ENCODE assay signal across 9 cellular contexts in the genomic region with DNA sequence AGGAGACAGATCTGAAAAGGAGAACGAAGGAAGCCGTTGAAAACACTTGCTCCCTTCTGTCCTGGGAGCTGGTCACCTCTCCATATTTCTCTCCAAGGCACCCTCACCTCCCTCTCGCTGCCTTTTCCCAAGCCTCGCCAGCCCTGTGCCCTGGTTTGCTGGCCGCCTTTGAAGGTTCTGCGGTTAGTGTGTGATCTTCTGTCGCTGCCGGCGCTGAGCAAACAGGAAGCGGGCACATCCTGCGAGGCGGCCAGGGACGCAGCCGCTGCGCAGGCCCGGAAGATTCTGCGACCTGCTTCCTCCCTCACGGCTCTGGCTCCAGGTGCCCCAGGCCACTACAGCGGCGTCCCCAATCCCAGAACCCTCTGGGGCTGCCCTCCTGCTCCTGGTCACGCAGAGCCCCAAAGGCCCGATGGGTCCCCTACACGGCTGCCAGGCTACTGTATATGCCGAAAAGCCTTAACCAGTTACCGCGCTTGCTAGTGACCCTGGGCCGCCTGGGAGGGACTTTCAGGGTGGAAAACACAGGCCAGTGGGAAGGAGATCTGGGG. TPM values are rescaled to one million over a fixed set of nuclear protein-coding genes. Genes with fewer than 3 reads are reported as not detected.
DNase-seq lines count a peak whose midpoint lies in the region; ATAC-seq, FAIRE-seq and TF ChIP-seq lines count a peak whose summit lies in the region.
"Had no signal": no experiment of that assay in that cellular context is flagged by ENCODE, and none has a peak within 500 bp of the region (broad histone marks: within the 10 kb centered on the region; RNA-seq: fewer than 3 reads in every experiment).

No MANE protein-coding gene starts in this region.

- H3K36me3 Mint-ChIP-seq in activated naive CD4-positive, alpha-beta T cell treated with anti-CD3 and anti-CD28 coated beads for 36 hours (ENCODE audit: low read depth): peaks cover 17% of the 10 kb centered on the region

- H3K27me3 Mint-ChIP-seq in activated naive CD4-positive, alpha-beta T cell treated with anti-CD3 and anti-CD28 coated beads for 36 hours (ENCODE audit: low read depth): no peaks in the 10 kb centered on the region

- H3K27ac Mint-ChIP-seq in activated naive CD4-positive, alpha-beta T cell treated with anti-CD3 and anti-CD28 coated beads for 36 hours: peak overlapping the region; percentile 97

- no peaks in the 10 kb centered on the region for H3K9me3 Mint-ChIP-seq in activated naive CD4-positive, alpha-beta T cell treated with anti-CD3 and anti-CD28 coated beads for 36 hours

- no peaks in the 10 kb centered on the region for H3K36me3 ChIP-seq in tibial artery
- H3K36me3 ChIP-seq: cardiac muscle cell had no signal

- no peaks in the 10 kb centered on the region for H3K9me3 ChIP-seq in mononuclear cell (ENCODE audit: low read depth, low read length)
- H3K9me3 ChIP-seq in tibial artery: no peaks in the 10 kb centered on the region

- DNase-seq in DMS53 treated with DMSO at 0.1 percent for 48 hours (lab: John Stamatoyannopoulos, UW; ENCODE audit: unreplicated experiment): peak; percentile 66
- DNase-seq in RPMI8226: peak; percentile 83
- DNase-seq in activated naive CD4-positive, alpha-beta T cell treated with anti-CD3 and anti-CD28 coated beads for 36 hours: peak; percentile 83
- peak; percentile 32 to 68 for DNase-seq in tibial artery
- DNase-seq in HTR-8/SVneo (ENCODE audit: insufficient read length, low spot score): no peak

- no peaks in the 10 kb centered on the region for H3K27me3 ChIP-seq in mononuclear cell (ENCODE audit: insufficient read depth, low read length)
- no peaks in the 10 kb centered on the region for H3K27me3 ChIP-seq in tibial artery
- H3K27me3 ChIP-seq: cardiac muscle cell had no signal

- H3K4me1 ChIP-seq in mononuclear cell (ENCODE audit: insufficient read depth, low read length) (peaks cover 79% of the 10 kb centered on the region), tibial artery (no peaks in the 10 kb centered on the region)

- CTCF ChIA-PET in activated naive CD4-positive, alpha-beta T cell treated with anti-CD3 and anti-CD28 coated beads for 36 hours (lab: Charles Lee): interaction anchor here (1.0 to 1.8 kb wide), 3 partner anchors 10 to 21 kb away, joined by 3 to 6 read pairs (median 3); no protein-coding TSS in a partner anchor

- no peak for FAIRE-seq in HTR-8/SVneo (lab: Jason Lieb, UNC)

- peaks cover 48% of the 10 kb centered on the region for H3K4me1 Mint-ChIP-seq in activated naive CD4-positive, alpha-beta T cell treated with anti-CD3 and anti-CD28 coated beads for 36 hours (ENCODE audit: low read depth)

- H3K4me3 ChIP-seq in mononuclear cell (ENCODE audit: low read length): peak overlapping the region; percentile 12
- no peak overlapping the region for H3K4me3 ChIP-seq in tibial artery
- H3K4me3 ChIP-seq: cardiac muscle cell had no signal

- intact Hi-C loops in activated naive CD4-positive, alpha-beta T cell treated with anti-CD3 and anti-CD28 coated beads for 36 hours (cut with micrococcal nuclease): no loop called here
- intact Hi-C loops in tibial artery (cut with DNase I; ENCODE audit: low total_unique reads): no loop called here

- no peak for TF ChIP-seq CTCF in tibial artery (IDR thresholded peaks at IDR 0.05)

- no peak overlapping the region for H3K27ac ChIP-seq in tibial artery
- H3K27ac ChIP-seq: cardiac muscle cell had no signal

- peak overlapping the region; percentile 82 for H3K4me3 Mint-ChIP-seq in activated naive CD4-positive, alpha-beta T cell treated with anti-CD3 and anti-CD28 coated beads for 36 hours

- ATAC-seq in HG02642 (IDR thresholded peaks at IDR 0.05; ENCODE audit: poor library complexity, unreplicated experiment) (peak; percentile 32), HG03565 (IDR thresholded peaks at IDR 0.05; ENCODE audit: unreplicated experiment) (no peak)

RNA-seq across cellular contexts. Expression of gene SASH3, which starts 2.5 kb away (rescaled TPM):
- 10 to 100 TPM; 90.3 to 98.7 TPM for total RNA-seq in activated naive CD4-positive, alpha-beta T cell treated with anti-CD3 and anti-CD28 coated beads for 36 hours
- 132 TPM for total RNA-seq in mononuclear cell
- total RNA-seq: cardiac muscle cell had no signal

RNA-seq across cellular contexts. Expression of gene XPNPEP2, which starts 38.5 kb away (rescaled TPM):
- total RNA-seq in activated naive CD4-positive, alpha-beta T cell treated with anti-CD3 and anti-CD28 coated beads for 36 hours: under 1 TPM; 0.21 to 0.27 TPM
- total RNA-seq in mononuclear cell: 0.31 TPM
- total RNA-seq: cardiac muscle cell had no signal
